Comparison of ENCODE assay signal across 8 cellular contexts in the genomic region with DNA sequence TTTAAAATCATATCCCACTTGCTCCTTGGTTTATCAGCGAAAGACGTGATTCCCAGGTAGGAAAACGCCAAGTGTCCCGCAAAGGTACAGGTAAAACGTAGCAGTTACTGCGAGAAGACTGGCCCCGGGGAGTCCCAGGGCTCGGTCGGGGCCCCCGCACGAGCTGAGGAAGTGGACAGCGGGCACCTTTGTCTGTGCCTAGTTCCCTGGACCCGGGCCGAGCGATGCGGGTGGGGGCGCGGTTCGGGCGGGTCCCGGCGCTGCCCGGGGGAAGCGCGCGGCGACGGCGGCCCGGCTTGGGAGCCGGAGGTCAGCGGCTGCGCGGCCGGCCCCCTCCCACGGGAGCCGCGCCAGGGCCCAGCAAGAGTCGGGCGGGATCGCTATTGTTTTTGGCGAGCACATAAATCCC. TPM values are rescaled to one million over a fixed set of nuclear protein-coding genes. Genes with fewer than 3 reads are reported as not detected.
DNase-seq lines count a peak whose midpoint lies in the region; ATAC-seq, FAIRE-seq and TF ChIP-seq lines count a peak whose summit lies in the region.

No MANE protein-coding gene starts in this region.

- TF ChIP-seq POLR2A in GM12892 (IDR thresholded peaks at IDR 0.05; ENCODE audit: low read depth, low read length): no peak

- peaks cover 30% of the 10 kb centered on the region for H3K27me3 Mint-ChIP-seq in activated T-helper 1 cell treated with anti-CD3 and anti-CD28 coated beads, Interleukin-12 subunit alpha, Interleukin-12 subunit beta, Interleukin-2, Interleukin-4 antibody, amounts not matched to agents 30 ng/mL and 10 ng/mL and 1 ng/mL, durations not matched to agents 14 hours and 24 hours and 36 hours (ENCODE audit: insufficient read depth)
- H3K27me3 Mint-ChIP-seq in progenitor cell of endocrine pancreas: no peaks in the 10 kb centered on the region

- H3K4me1 ChIP-seq in BLaER1 treated with 17β-estradiol and CSF1 and Interleukin-3, amounts not matched to agents 10 nM and 100 nM: peaks cover 7 to 25% (median 13%) of the 10 kb centered on the region in 10 experiments; a peak in 19 of 20 replicates

- FAIRE-seq in GM12892 (lab: Jason Lieb, UNC): no peak

- no peaks in the 10 kb centered on the region for H3K9me3 ChIP-seq in BLaER1 treated with 17β-estradiol and CSF1 and Interleukin-3, amounts not matched to agents 10 nM and 100 nM (replicated peaks in 1 of 11)

- DNase-seq in activated T-helper 1 cell treated with anti-CD3 and anti-CD28 coated beads, Interleukin-12 subunit alpha, Interleukin-12 subunit beta, Interleukin-2, Interleukin-4 antibody, amounts not matched to agents 30 ng/mL and 10 ng/mL and 1 ng/mL, durations not matched to agents 14 hours and 24 hours and 36 hours (ENCODE audit: low spot score): no peak
- DNase-seq in cardiac septum (ENCODE audit: low spot score) (peak; percentile 77), progenitor cell of endocrine pancreas (ENCODE audit: low spot score, unreplicated experiment) (no peak), NCI-H2081 treated with DMSO at 0.1 percent for 48 hours (lab: John Stamatoyannopoulos, UW) (no peak), GM12892 (ENCODE audit: insufficient read length) (no peak)

- peaks cover 2% of the 10 kb centered on the region for H3K36me3 Mint-ChIP-seq in activated T-helper 1 cell treated with anti-CD3 and anti-CD28 coated beads, Interleukin-12 subunit alpha, Interleukin-12 subunit beta, Interleukin-2, Interleukin-4 antibody, amounts not matched to agents 30 ng/mL and 10 ng/mL and 1 ng/mL, durations not matched to agents 14 hours and 24 hours and 36 hours (ENCODE audit: low read depth)
- no peaks in the 10 kb centered on the region for H3K36me3 Mint-ChIP-seq in progenitor cell of endocrine pancreas (ENCODE audit: insufficient read depth)

- H3K36me3 ChIP-seq in BLaER1 treated with 17β-estradiol and CSF1 and Interleukin-3, amounts not matched to agents 10 nM and 100 nM: no peaks in the 10 kb centered on the region

- no peak overlapping the region for H3K27ac Mint-ChIP-seq in activated T-helper 1 cell treated with anti-CD3 and anti-CD28 coated beads, Interleukin-12 subunit alpha, Interleukin-12 subunit beta, Interleukin-2, Interleukin-4 antibody, amounts not matched to agents 30 ng/mL and 10 ng/mL and 1 ng/mL, durations not matched to agents 14 hours and 24 hours and 36 hours
- peak overlapping the region; percentile 96 for H3K27ac Mint-ChIP-seq in progenitor cell of endocrine pancreas

- H3K4me3 ChIP-seq in BLaER1 treated with 17β-estradiol and CSF1 and Interleukin-3, amounts not matched to agents 10 nM and 100 nM: peak overlapping the region; percentile 79 to 98 (median 89)

- H3K4me2 ChIP-seq in BLaER1 treated with 17β-estradiol and CSF1 and Interleukin-3, amounts not matched to agents 10 nM and 100 nM: peak overlapping the region; percentile 80 to 97 (median 93)

- peaks cover 0 to 7% (median 0%) of the 10 kb centered on the region in 11 experiments; a peak in 2 of 22 replicates for H4K20me1 ChIP-seq in BLaER1 treated with 17β-estradiol and CSF1 and Interleukin-3, amounts not matched to agents 10 nM and 100 nM

- H3K9me3 Mint-ChIP-seq in activated T-helper 1 cell treated with anti-CD3 and anti-CD28 coated beads, Interleukin-12 subunit alpha, Interleukin-12 subunit beta, Interleukin-2, Interleukin-4 antibody, amounts not matched to agents 30 ng/mL and 10 ng/mL and 1 ng/mL, durations not matched to agents 14 hours and 24 hours and 36 hours: no peaks in the 10 kb centered on the region
- no peaks in the 10 kb centered on the region for H3K9me3 Mint-ChIP-seq in progenitor cell of endocrine pancreas (ENCODE audit: low read depth)

- ATAC-seq in HG02763 (IDR thresholded peaks at IDR 0.05; ENCODE audit: unreplicated experiment) (peak; percentile 18), HG02970 (IDR thresholded peaks at IDR 0.05; ENCODE audit: low FRiP score, unreplicated experiment) (no peak)

- peak overlapping the region; percentile 59 to 83 (median 77) for H3K27ac ChIP-seq in BLaER1 treated with 17β-estradiol and CSF1 and Interleukin-3, amounts not matched to agents 10 nM and 100 nM

- H3K9ac ChIP-seq in BLaER1 treated with 17β-estradiol and CSF1 and Interleukin-3, amounts not matched to agents 10 nM and 100 nM: peak overlapping the region; percentile 71 to 90 (median 83)

- intact Hi-C loops in activated T-helper 1 cell treated with anti-CD3 and anti-CD28 coated beads, Interleukin-12 subunit alpha, Interleukin-12 subunit beta, Interleukin-2, Interleukin-4 antibody, amounts not matched to agents 30 ng/mL and 10 ng/mL and 1 ng/mL, durations not matched to agents 14 hours and 24 hours and 36 hours (cut with micrococcal nuclease): loop anchor here (1.0 to 10.0 kb wide), 5 partner anchors 193 to 579 kb away; a partner anchor contains a TSS
- intact Hi-C loops in cardiac septum (cut with DNase I): loop anchor here (5.0 kb wide), 1 partner anchor 269 kb away; a partner anchor contains a TSS

- H3K27me3 ChIP-seq in BLaER1 treated with 17β-estradiol and CSF1 and Interleukin-3, amounts not matched to agents 10 nM and 100 nM: peaks cover 11 to 26% (median 21%) of the 10 kb centered on the region in 11 experiments; a peak in 20 of 22 replicates

- H3K4me3 Mint-ChIP-seq in activated T-helper 1 cell treated with anti-CD3 and anti-CD28 coated beads, Interleukin-12 subunit alpha, Interleukin-12 subunit beta, Interleukin-2, Interleukin-4 antibody, amounts not matched to agents 30 ng/mL and 10 ng/mL and 1 ng/mL, durations not matched to agents 14 hours and 24 hours and 36 hours: peak overlapping the region; percentile 78
- H3K4me3 Mint-ChIP-seq in progenitor cell of endocrine pancreas (ENCODE audit: low read depth): peak overlapping the region; percentile 81

- no peak for TF ChIP-seq CTCF in progenitor cell of endocrine pancreas (IDR thresholded peaks at IDR 0.05; ENCODE audit: unreplicated experiment)

- H3K4me1 Mint-ChIP-seq in activated T-helper 1 cell treated with anti-CD3 and anti-CD28 coated beads, Interleukin-12 subunit alpha, Interleukin-12 subunit beta, Interleukin-2, Interleukin-4 antibody, amounts not matched to agents 30 ng/mL and 10 ng/mL and 1 ng/mL, durations not matched to agents 14 hours and 24 hours and 36 hours (ENCODE audit: low read depth): peaks cover 8% of the 10 kb centered on the region
- H3K4me1 Mint-ChIP-seq in progenitor cell of endocrine pancreas (ENCODE audit: low read depth): peaks cover 26% of the 10 kb centered on the region

RNA-seq across cellular contexts. Expression of a gene that starts 0.9 kb away (rescaled TPM):
- total RNA-seq in activated T-helper 1 cell treated with anti-CD3 and anti-CD28 coated beads, Interleukin-12 subunit alpha, Interleukin-12 subunit beta, Interleukin-2, Interleukin-4 antibody, amounts not matched to agents 30 ng/mL and 10 ng/mL and 1 ng/mL, durations not matched to agents 14 hours and 24 hours and 36 hours: 5.6 and 9.1 TPM in 2 replicates
- 8.7 TPM for total RNA-seq in cardiac septum
- 118 and 123 TPM in 2 replicates for total RNA-seq in progenitor cell of endocrine pancreas
- polyA plus RNA-seq in GM12892 (2012; ENCODE audit: missing spikeins): 0.11 TPM

Comparison
In these comparisons a context has a peak if more than half of its experiments do, and no peak if none do; other contexts are left out.
1. RNA of a gene that starts 0.9 kb away (total RNA-seq): 118 to 123 TPM in progenitor cell of endocrine pancreas; 8.7 TPM in cardiac septum (single experiment) and 5.6 to 9.1 TPM in activated T-helper 1 cell treated with anti-CD3 and anti-CD28 coated beads, Interleukin-12 subunit alpha, Interleukin-12 subunit beta, Interleukin-2, Interleukin-4 antibody, amounts not matched to agents 30 ng/mL and 10 ng/mL and 1 ng/mL, durations not matched to agents 14 hours and 24 hours and 36 hours; every median in the first group is over 10 times any median in the second.